9 cellular contexts compared by ENCODE assay signal in the genomic region with DNA sequence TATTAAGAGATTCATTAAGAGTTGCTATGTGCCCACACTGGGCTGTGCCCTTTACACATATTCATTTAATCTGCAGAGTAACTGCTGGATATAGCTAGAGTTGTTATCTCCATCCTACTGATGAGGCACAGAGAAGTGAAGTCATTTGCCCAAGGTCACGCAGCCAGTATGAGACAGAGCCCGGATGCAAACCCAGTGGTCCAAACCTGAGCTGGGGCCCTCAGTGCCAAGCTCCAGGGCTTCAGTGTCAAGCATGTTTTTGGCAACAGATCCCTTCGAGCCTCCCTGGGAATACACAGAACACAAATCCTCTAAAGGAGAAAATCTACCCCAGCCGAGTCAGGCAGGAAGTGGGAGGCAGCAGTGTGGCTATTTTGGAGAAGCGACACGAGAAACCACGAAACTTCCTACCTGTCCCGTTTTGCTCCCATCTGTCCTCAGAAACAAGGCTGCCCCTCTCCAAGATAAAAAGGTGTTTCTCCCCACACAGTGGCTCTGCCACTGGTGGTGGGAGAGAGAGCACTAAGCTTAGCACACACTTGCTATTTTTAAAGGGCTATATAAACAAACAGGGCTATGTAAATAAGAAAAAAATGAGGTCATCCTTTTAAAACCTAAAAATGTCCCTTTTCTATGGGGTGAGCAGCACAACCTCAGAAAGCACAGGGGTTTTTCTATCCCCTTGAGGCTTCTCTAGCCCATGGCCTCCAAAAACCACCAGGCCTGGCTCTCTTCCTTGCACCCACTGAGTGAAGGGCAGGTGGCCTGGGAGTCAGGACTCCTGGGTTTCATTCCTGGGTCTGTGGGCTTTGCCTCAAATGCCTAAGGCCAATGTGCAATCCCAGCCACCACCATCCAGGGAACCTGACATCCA.
DNase-seq lines count a peak whose midpoint lies in the region; ATAC-seq and TF ChIP-seq lines count a peak whose summit lies in the region.
"Had no signal": no experiment of that assay in that cellular context is flagged by ENCODE, and none has a peak within 500 bp of the region (broad histone marks: within the 10 kb centered on the region; RNA-seq: fewer than 3 reads in every experiment).

No MANE protein-coding gene starts in this region.

- TF ChIP-seq CTCF in left ventricle myocardium inferior (IDR thresholded peaks at IDR 0.05; ENCODE audit: borderline replicate concordance) (no peak), prostate gland (IDR thresholded peaks at IDR 0.05) (no peak)

- intact Hi-C loops in left ventricle myocardium inferior (cut with micrococcal nuclease), result no loop called here
- intact Hi-C loops in prostate gland (cut with DNase I), result no loop called here

- ATAC-seq in GM19372 (IDR thresholded peaks at IDR 0.05; ENCODE audit: low read depth, unreplicated experiment) (peak; percentile 74), HG03196 (IDR thresholded peaks at IDR 0.05; ENCODE audit: unreplicated experiment) (peak; percentile 74)

- H3K9me3 ChIP-seq in left ventricle myocardium inferior (replicated peaks) (no peaks in the 10 kb centered on the region), prostate gland (no peaks in the 10 kb centered on the region)
- H3K9me3 ChIP-seq: thoracic aorta had no signal

- no peaks in the 10 kb centered on the region for H3K36me3 ChIP-seq in left ventricle myocardium inferior
- no peaks in the 10 kb centered on the region for H3K36me3 ChIP-seq in prostate gland
- H3K36me3 ChIP-seq: thoracic aorta had no signal

- DNase-seq in DMS53 (lab: John Stamatoyannopoulos, UW) (peak; percentile 77), astrocyte of the hippocampus (ENCODE audit: low read depth, low spot score) (peak; percentile 34), left ventricle myocardium inferior (no peak), retina (no peak), prostate gland (ENCODE audit: low spot score) (no peak)
- no peak for DNase-seq in stimulated activated CD4-positive, alpha-beta T cell treated with anti-CD3 and anti-CD28 coated beads, Interleukin-2, amount 100 ng/mL, for 24 hours

- no peak overlapping the region for H3K27ac ChIP-seq in left ventricle myocardium inferior (replicated peaks)
- H3K27ac ChIP-seq in prostate gland, result no peak overlapping the region
- H3K27ac ChIP-seq: thoracic aorta had no signal

- H3K4me1 ChIP-seq in left ventricle myocardium inferior (peaks cover 17% of the 10 kb centered on the region), prostate gland (replicated peaks) (peaks cover 7% of the 10 kb centered on the region)

- no peak for TF ChIP-seq POLR2A in prostate gland (IDR thresholded peaks at IDR 0.05)

- H3K27me3 ChIP-seq in left ventricle myocardium inferior (ENCODE audit: low read depth) (no peaks in the 10 kb centered on the region), prostate gland (replicated peaks; ENCODE audit: insufficient read depth) (no peaks in the 10 kb centered on the region)

- 69% methylated on average over 8 of the region's 8 CpGs for WGBS in prostate gland

- H3K4me3 ChIP-seq in left ventricle myocardium inferior, result no peak overlapping the region
- no peak overlapping the region for H3K4me3 ChIP-seq in prostate gland
- H3K4me3 ChIP-seq: thoracic aorta had no signal

Comparison
In these comparisons a context has a peak if more than half of its experiments do, and no peak if none do; other contexts are left out.
1. DNase-seq: peak in DMS53 (single experiment) and astrocyte of the hippocampus (single experiment); none in left ventricle myocardium inferior (single experiment), stimulated activated CD4-positive, alpha-beta T cell treated with anti-CD3 and anti-CD28 coated beads, Interleukin-2, amount 100 ng/mL, for 24 hours (0 of 2), retina (single experiment) and prostate gland (single experiment).